ENCODE assay signal across 7 cellular contexts in the genomic region with DNA sequence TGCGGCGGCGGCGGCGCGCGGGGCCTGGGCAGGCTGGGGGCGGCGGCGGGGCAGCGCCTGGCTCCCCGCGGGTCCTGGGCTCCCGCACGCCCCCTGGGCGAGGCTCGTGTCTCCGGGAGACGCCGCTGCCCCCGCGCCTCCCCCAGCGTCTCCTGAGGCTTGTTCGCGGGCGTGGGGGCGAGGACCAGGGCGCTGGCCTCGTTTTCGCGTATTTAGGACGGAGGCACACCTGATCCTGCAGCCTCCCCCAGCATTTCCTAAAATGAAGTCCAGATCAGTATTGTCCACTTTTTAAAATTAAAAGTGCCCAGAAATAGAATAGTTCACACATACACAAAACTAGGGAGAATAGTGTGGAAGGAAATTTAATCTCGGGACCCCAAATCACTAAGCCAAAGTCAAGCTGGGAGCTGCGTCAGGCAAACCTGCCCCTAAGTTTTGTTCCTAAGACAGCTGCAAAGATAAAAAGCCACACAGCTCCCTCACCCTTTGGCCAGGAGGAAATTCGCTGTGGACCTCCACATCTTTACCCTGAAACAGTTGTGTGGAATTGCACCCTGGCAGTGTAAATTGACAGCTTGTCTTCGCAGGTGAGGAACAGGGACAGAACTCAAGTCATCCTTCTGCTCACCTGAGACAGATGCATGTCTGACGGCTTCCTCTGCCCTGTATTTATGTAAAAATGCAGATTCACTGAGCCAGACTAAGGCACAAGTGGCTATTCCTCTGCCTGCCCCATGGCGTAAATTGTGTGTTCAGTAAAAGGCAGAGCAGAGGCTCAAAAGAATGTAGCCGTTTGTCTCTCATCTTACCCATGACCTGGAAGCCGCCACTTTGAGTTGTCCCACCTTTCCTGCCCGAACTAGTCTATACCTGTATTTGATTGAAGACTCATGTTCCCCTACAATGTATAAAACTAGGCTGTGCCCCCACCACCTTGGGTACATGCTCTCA. TPM values are rescaled to one million over a fixed set of nuclear protein-coding genes. Genes with fewer than 3 reads are reported as not detected.
DNase-seq lines count a peak whose midpoint lies in the region; ATAC-seq and TF ChIP-seq lines count a peak whose summit lies in the region.

No MANE protein-coding gene starts in this region.

- H3K27me3 Mint-ChIP-seq in activated B cell treated with CpG ODN at 0.5 μM for 24 hours (no peaks in the 10 kb centered on the region), glutamatergic neuron (ENCODE audit: unreplicated experiment) (peaks cover 8% of the 10 kb centered on the region)

- DNase-seq in HCEC 1CT: peak; percentile 9
- no peak for DNase-seq in activated B cell treated with CpG ODN at 0.5 μM for 24 hours
- no peak for DNase-seq in glutamatergic neuron
- DNase-seq in smooth muscle cell (lab: John Stamatoyannopoulos, UW; ENCODE audit: unreplicated experiment): no peak
- DNase-seq in AML-193 (lab: John Stamatoyannopoulos, UW): no peak
- no peak for DNase-seq in NCI-H187 treated with DMSO at 0.1 percent for 48 hours (lab: John Stamatoyannopoulos, UW)

- H3K36me3 Mint-ChIP-seq in activated B cell treated with CpG ODN at 0.5 μM for 24 hours (ENCODE audit: low read depth) (peaks cover 6% of the 10 kb centered on the region), glutamatergic neuron (ENCODE audit: unreplicated experiment) (peaks cover 13% of the 10 kb centered on the region)

- H3K4me3 Mint-ChIP-seq in activated B cell treated with CpG ODN at 0.5 μM for 24 hours: peak overlapping the region; percentile 79
- peak overlapping the region; percentile 87 for H3K4me3 Mint-ChIP-seq in glutamatergic neuron (ENCODE audit: unreplicated experiment)

- H3K27ac Mint-ChIP-seq in activated B cell treated with CpG ODN at 0.5 μM for 24 hours: peak overlapping the region; percentile 35
- peak overlapping the region; percentile 55 for H3K27ac Mint-ChIP-seq in glutamatergic neuron (ENCODE audit: unreplicated experiment)

- peak overlapping the region; percentile 86 for H3K27ac ChIP-seq in smooth muscle cell (ENCODE audit: low read depth)

- peak overlapping the region; percentile 73 for H2AFZ ChIP-seq in smooth muscle cell (ENCODE audit: low read depth)

- no peaks in the 10 kb centered on the region for H3K36me3 ChIP-seq in smooth muscle cell (ENCODE audit: low read depth)

- no peak for ATAC-seq in activated B cell treated with CpG ODN at 0.5 μM for 24 hours (ENCODE audit: low read depth)
- no peak for ATAC-seq in HG03460 (IDR thresholded peaks at IDR 0.05; ENCODE audit: unreplicated experiment)

- peak overlapping the region; percentile 96 for H3K4me3 ChIP-seq in smooth muscle cell

- H3K79me2 ChIP-seq in smooth muscle cell (ENCODE audit: low read depth): peaks cover 19% of the 10 kb centered on the region

- WGBS in smooth muscle cell (ENCODE audit: low lambda C conversion rate): 24% methylated on average over 21 of the region's 41 CpGs

- peaks cover 16% of the 10 kb centered on the region for H4K20me1 ChIP-seq in smooth muscle cell (ENCODE audit: low read depth)

- peak overlapping the region; percentile 93 for H3K4me2 ChIP-seq in smooth muscle cell

- TF ChIP-seq CTCF in activated B cell treated with CpG ODN at 0.5 μM for 24 hours (IDR thresholded peaks at IDR 0.05) (no peak), glutamatergic neuron (IDR thresholded peaks at IDR 0.05; ENCODE audit: partially characterized antibody, unreplicated experiment) (peak; percentile 15), smooth muscle cell (IDR thresholded peaks at IDR 0.05; ENCODE audit: borderline replicate concordance, insufficient read depth, poor library complexity, severe bottlenecking) (peak; percentile 1)

- no peaks in the 10 kb centered on the region for H3K27me3 ChIP-seq in smooth muscle cell (ENCODE audit: low read depth)

- peaks cover 18% of the 10 kb centered on the region for H3K4me1 Mint-ChIP-seq in activated B cell treated with CpG ODN at 0.5 μM for 24 hours
- H3K4me1 Mint-ChIP-seq in glutamatergic neuron (ENCODE audit: low read depth, unreplicated experiment): peaks cover 5% of the 10 kb centered on the region

- POLR2A ChIA-PET in activated B cell treated with CpG ODN at 0.5 μM for 24 hours (lab: Charles Lee): interaction anchor here (0.6 kb wide), 1 partner anchor 48 kb away, joined by 9 read pairs; no protein-coding TSS in a partner anchor

- intact Hi-C loops in activated B cell treated with CpG ODN at 0.5 μM for 24 hours (cut with micrococcal nuclease): loop anchor here (1.0 to 10.0 kb wide), 7 partner anchors 90 to 735 kb away; partner anchors contain the start of gene XRCC2

- H3K9ac ChIP-seq in smooth muscle cell (ENCODE audit: low read depth): peak overlapping the region; percentile 96

- peaks cover 7% of the 10 kb centered on the region for H3K4me1 ChIP-seq in smooth muscle cell (ENCODE audit: low read depth)

- H3K9me3 Mint-ChIP-seq in activated B cell treated with CpG ODN at 0.5 μM for 24 hours (no peaks in the 10 kb centered on the region), glutamatergic neuron (ENCODE audit: unreplicated experiment) (peaks cover 6% of the 10 kb centered on the region)

- CTCF ChIA-PET in activated B cell treated with CpG ODN at 0.5 μM for 24 hours (lab: Charles Lee): interaction anchor here (1.1 kb wide), 1 partner anchor 133 kb away, joined by 3 read pairs; no protein-coding TSS in a partner anchor

- H3F3A ChIP-seq in smooth muscle cell (ENCODE audit: low read depth): peaks cover 4% of the 10 kb centered on the region

- no peaks in the 10 kb centered on the region for H3K9me3 ChIP-seq in smooth muscle cell (replicated peaks; ENCODE audit: low read depth)

RNA-seq across cellular contexts. Expression of gene GALNT11, which starts 0.7 kb away (rescaled TPM):
- 9.0 and 10.8 TPM in 2 replicates for total RNA-seq in activated B cell treated with CpG ODN at 0.5 μM for 24 hours
- total RNA-seq in glutamatergic neuron (ENCODE audit: unreplicated experiment): 32.7 TPM
- total RNA-seq in smooth muscle cell: 73.6 and 77.2 TPM in 2 replicates
- polyA plus RNA-seq in smooth muscle cell: 40.4 and 40.8 TPM in 2 replicates
